3 cellular contexts compared by ENCODE assay signal in genomic region chr4:25308266-25308665, GRCh38.
TF ChIP-seq lines count a peak whose summit lies in the region.

No MANE protein-coding gene starts in this region.

TF ChIP-seq in SK-N-SH, 30 proteins besides CTCF, POLR2A, EP300 and RAD21:
- TF ChIP-seq GABPA (IDR thresholded peaks at IDR 0.05; ENCODE audit: low read depth): no peak
- peak; percentile 12; the same call in 1 of the 2 replicates for TF ChIP-seq MAX (IDR thresholded peaks at IDR 0.05; ENCODE audit: low read depth)

TF ChIP-seq in SK-N-SH treated with all-trans-retinoic acid at 6 μM for 48 hours, 23 proteins besides CTCF, POLR2A, EP300 and RAD21:
- TF ChIP-seq OSR1 (CRISPR knock-in tag; IDR thresholded peaks at IDR 0.05): no peak
- no peak for TF ChIP-seq ISL1 (CRISPR knock-in tag; IDR thresholded peaks at IDR 0.05)
- no peak for TF ChIP-seq GLIS3 (CRISPR knock-in tag; IDR thresholded peaks at IDR 0.05)
- no peak for TF ChIP-seq ZNF70 (CRISPR knock-in tag; IDR thresholded peaks at IDR 0.05)
- TF ChIP-seq SNAI2 (CRISPR knock-in tag; IDR thresholded peaks at IDR 0.05): no peak
- no peak for TF ChIP-seq ZFP30 (CRISPR knock-in tag; IDR thresholded peaks at IDR 0.05)
- no peak for TF ChIP-seq BACH2 (CRISPR knock-in tag; IDR thresholded peaks at IDR 0.05; ENCODE audit: borderline replicate concordance)
- TF ChIP-seq TOX (CRISPR knock-in tag; IDR thresholded peaks at IDR 0.05; ENCODE audit: borderline replicate concordance): no peak
- TF ChIP-seq ZFP3 (CRISPR knock-in tag; IDR thresholded peaks at IDR 0.05): no peak

TF ChIP-seq in H1, 55 proteins besides CTCF, POLR2A, EP300 and RAD21:
- TF ChIP-seq SIN3A (conservative IDR thresholded peaks at IDR 0.05 in 1 of 2, IDR thresholded peaks at IDR 0.05 in 1 of 2; ENCODE audit: low read depth in 1 of 2, low read length in 2 of 2) (no peak), CBX5 (IDR thresholded peaks at IDR 0.05; ENCODE audit: low read depth, low read length) (no peak), JUND (IDR thresholded peaks at IDR 0.05; ENCODE audit: low read length) (no peak), HDAC6 (IDR thresholded peaks at IDR 0.05; ENCODE audit: low read depth, low read length) (no peak), SP2 (IDR thresholded peaks at IDR 0.05; ENCODE audit: low read length) (no peak), CHD7 (IDR thresholded peaks at IDR 0.05; ENCODE audit: insufficient replicate concordance, low read length) (no peak), GABPA (IDR thresholded peaks at IDR 0.05; ENCODE audit: borderline replicate concordance, insufficient read depth, low read length) (no peak), SAP30 (IDR thresholded peaks at IDR 0.05; ENCODE audit: insufficient read depth, insufficient replicate concordance, low read length) (no peak), KDM1A (IDR thresholded peaks at IDR 0.05; ENCODE audit: borderline replicate concordance, low read length) (no peak), HDAC2 (IDR thresholded peaks at IDR 0.05; ENCODE audit: borderline replicate concordance in 1 of 2, low read depth in 2 of 2, low read length in 2 of 2) (no peak), KDM5A (IDR thresholded peaks at IDR 0.05; ENCODE audit: low read length) (no peak), BCL11A (IDR thresholded peaks at IDR 0.05; ENCODE audit: low read depth in 2 of 2, low read length in 2 of 2) (no peak), SIRT6 (IDR thresholded peaks at IDR 0.05; ENCODE audit: low read length) (no peak), E2F6 (IDR thresholded peaks at IDR 0.05) (no peak), TBP (IDR thresholded peaks at IDR 0.05; ENCODE audit: low read depth, low read length) (no peak), ATF2 (IDR thresholded peaks at IDR 0.05; ENCODE audit: low read length) (no peak), EGR1 (IDR thresholded peaks at IDR 0.05; ENCODE audit: borderline replicate concordance, low read depth, low read length) (no peak), EZH2 (IDR thresholded peaks at IDR 0.05; ENCODE audit: low read depth, low read length, severe bottlenecking) (no peak)
